29 cellular contexts compared by ENCODE assay signal in genomic region chr10:35855155-35855947, GRCh38.
DNase-seq lines count a peak whose midpoint lies in the region; ATAC-seq, FAIRE-seq and TF ChIP-seq lines count a peak whose summit lies in the region.
"Had no signal": no experiment of that assay in that cellular context is flagged by ENCODE, and none has a peak within 500 bp of the region (broad histone marks: within the 10 kb centered on the region; RNA-seq: fewer than 3 reads in every experiment).

No MANE protein-coding gene starts in this region.

- H3K9me2 ChIP-seq in SK-N-SH, result no peaks in the 10 kb centered on the region

- H3K79me2 ChIP-seq in SK-N-SH (ENCODE audit: insufficient read depth), result no peaks in the 10 kb centered on the region

- H3K9me3 ChIP-seq in SK-N-SH, result no peaks in the 10 kb centered on the region
- H3K9me3 ChIP-seq: SJCRH30 had no signal

- H3K4me3 ChIP-seq in SK-N-SH (ENCODE audit: low read depth in 2 of 2, low read length in 1 of 2), result no peak overlapping the region
- H3K4me3 ChIP-seq in bronchial epithelial cell (ENCODE audit: low read depth, low read length), result no peak overlapping the region
- H3K4me3 ChIP-seq: BLaER1 treated with 17β-estradiol and CSF1 and Interleukin-3, amounts not matched to agents 10 nM and 100 nM; PC-9; SJCRH30 had no signal

- FAIRE-seq in HTR-8/SVneo (lab: Jason Lieb, UNC) (peak; percentile 4), bronchial epithelial cell (lab: Jason Lieb, UNC) (no peak)
- FAIRE-seq: D721Med, GM12891, H1 had no signal

- H3K27ac ChIP-seq in SK-N-SH (ENCODE audit: low read depth in 2 of 2, low read length in 1 of 2) (peak overlapping the region in 1 of 2 experiments; percentile 53; a peak in 1 of 4 replicates), foreskin keratinocyte (no peak overlapping the region)
- H3K27ac ChIP-seq: BLaER1 treated with 17β-estradiol and CSF1 and Interleukin-3, amounts not matched to agents 10 nM and 100 nM; PC-9; SJCRH30 had no signal

- no peak for TF ChIP-seq CTCF in SK-N-SH (IDR thresholded peaks at IDR 0.05)
- no peak for TF ChIP-seq CTCF in bronchial epithelial cell (IDR thresholded peaks at IDR 0.05; ENCODE audit: insufficient read depth, low read length, severe bottlenecking)
- TF ChIP-seq CTCF in foreskin keratinocyte (conservative IDR thresholded peaks at IDR 0.05), result no peak

- H3K4me1 ChIP-seq in SK-N-SH (ENCODE audit: control insufficient read depth in 1 of 2, insufficient read depth in 2 of 2, low read depth in 1 of 2, low read length in 1 of 2), result no peaks in the 10 kb centered on the region; a peak in 2 of 4 replicates
- no peaks in the 10 kb centered on the region for H3K4me1 ChIP-seq in foreskin keratinocyte
- H3K4me1 ChIP-seq: BLaER1 treated with 17β-estradiol and CSF1 and Interleukin-3, amounts not matched to agents 10 nM and 100 nM; SJCRH30 had no signal

- ATAC-seq in SK-N-SH treated with all-trans-retinoic acid at 6 μM for 48 hours, result peak; percentile 49
- ATAC-seq in foreskin keratinocyte, result peak; percentile 35
- no peak for ATAC-seq in HG03442 (IDR thresholded peaks at IDR 0.05; ENCODE audit: unreplicated experiment)
- ATAC-seq: HCT116, Right ventricle myocardium inferior, T-cell had no signal

- no peaks in the 10 kb centered on the region for H3F3A ChIP-seq in SK-N-SH (replicated peaks; ENCODE audit: insufficient read depth)

- no peak overlapping the region for H3K4me2 ChIP-seq in SK-N-SH
- H3K4me2 ChIP-seq: BLaER1 treated with 17β-estradiol and CSF1 and Interleukin-3, amounts not matched to agents 10 nM and 100 nM; PC-9 had no signal

- no peaks in the 10 kb centered on the region for H4K20me1 ChIP-seq in SK-N-SH (ENCODE audit: insufficient read depth)
- H4K20me1 ChIP-seq: BLaER1 treated with 17β-estradiol and CSF1 and Interleukin-3, amounts not matched to agents 10 nM and 100 nM had no signal

- H3K36me3 ChIP-seq in SK-N-SH (replicated peaks in 1 of 2; ENCODE audit: control insufficient read depth in 1 of 2, insufficient read depth in 2 of 2, low read length in 1 of 2), result no peaks in the 10 kb centered on the region
- no peaks in the 10 kb centered on the region for H3K36me3 ChIP-seq in bronchial epithelial cell (ENCODE audit: control insufficient read depth, insufficient read depth, low read length)
- H3K36me3 ChIP-seq: BLaER1 treated with 17β-estradiol and CSF1 and Interleukin-3, amounts not matched to agents 10 nM and 100 nM; SJCRH30 had no signal

- no peak overlapping the region for H2AFZ ChIP-seq in SK-N-SH (ENCODE audit: low read depth)
- H2AFZ ChIP-seq: PC-9 had no signal

- POLR2A ChIA-PET in SK-N-SH (lab: Yijun Ruan, JAX), result no interaction called here

- DNase-seq in SK-N-SH, result no peak
- no peak for DNase-seq in HTR-8/SVneo (ENCODE audit: insufficient read length, low spot score)
- DNase-seq in bronchial epithelial cell (ENCODE audit: low read depth), result peak; percentile 77
- DNase-seq in foreskin keratinocyte, result peak; percentile 2 to 32
- DNase-seq in DMS114 treated with DMSO at 0.1 percent for 48 hours (lab: John Stamatoyannopoulos, UW; ENCODE audit: unreplicated experiment), result no peak
- DNase-seq in effector CD8-positive, alpha-beta T cell (lab: John Stamatoyannopoulos, UW), result no peak
- DNase-seq: 8988T; AML-193; CD4-positive, alpha-beta T cell; EL; GF-D8; NCI-H1048; NCI-H1417; NCI-H2081; NCI-H226; NCI-H510A; NCI-H748 treated with DMSO at 0.1 percent for 48 hours; NK-92 treated with Interleukin-12 subunit alpha and Interleukin-12 subunit beta, amount 100 ng/mL, for 24 hours; PC-9; SJCRH30; T-cell had no signal

- no peak for TF ChIP-seq EP300 in SK-N-SH (IDR thresholded peaks at IDR 0.05; ENCODE audit: borderline replicate concordance in 1 of 2, low read depth in 1 of 2, low read length in 1 of 2)

- 0% methylated on average over 1 of the region's 1 CpG for WGBS in SK-N-SH (ENCODE audit: low lambda C conversion rate)

- no peak for TF ChIP-seq RAD21 in SK-N-SH (IDR thresholded peaks at IDR 0.05; ENCODE audit: low read length)

- CTCF ChIA-PET in SK-N-SH (lab: Yijun Ruan, JAX), result no interaction called here

- H3K9ac ChIP-seq in SK-N-SH, result no peak overlapping the region
- H3K9ac ChIP-seq: BLaER1 treated with 17β-estradiol and CSF1 and Interleukin-3, amounts not matched to agents 10 nM and 100 nM had no signal

- H3K27me3 ChIP-seq in SK-N-SH (ENCODE audit: insufficient read depth) (no peaks in the 10 kb centered on the region), bronchial epithelial cell (ENCODE audit: control insufficient read depth, insufficient read depth, low read length) (no peaks in the 10 kb centered on the region), foreskin keratinocyte (no peaks in the 10 kb centered on the region)
- H3K27me3 ChIP-seq: BLaER1 treated with 17β-estradiol and CSF1 and Interleukin-3, amounts not matched to agents 10 nM and 100 nM; SJCRH30 had no signal

TF ChIP-seq in SK-N-SH treated with all-trans-retinoic acid at 6 μM for 48 hours, 23 proteins besides CTCF, POLR2A, EP300 and RAD21 (continues in another document):
- TF ChIP-seq GLIS3 (CRISPR knock-in tag; IDR thresholded peaks at IDR 0.05), result no peak
- TF ChIP-seq PPARA (CRISPR knock-in tag; IDR thresholded peaks at IDR 0.05; ENCODE audit: borderline replicate concordance), result no peak
- TF ChIP-seq, protein P1, sequence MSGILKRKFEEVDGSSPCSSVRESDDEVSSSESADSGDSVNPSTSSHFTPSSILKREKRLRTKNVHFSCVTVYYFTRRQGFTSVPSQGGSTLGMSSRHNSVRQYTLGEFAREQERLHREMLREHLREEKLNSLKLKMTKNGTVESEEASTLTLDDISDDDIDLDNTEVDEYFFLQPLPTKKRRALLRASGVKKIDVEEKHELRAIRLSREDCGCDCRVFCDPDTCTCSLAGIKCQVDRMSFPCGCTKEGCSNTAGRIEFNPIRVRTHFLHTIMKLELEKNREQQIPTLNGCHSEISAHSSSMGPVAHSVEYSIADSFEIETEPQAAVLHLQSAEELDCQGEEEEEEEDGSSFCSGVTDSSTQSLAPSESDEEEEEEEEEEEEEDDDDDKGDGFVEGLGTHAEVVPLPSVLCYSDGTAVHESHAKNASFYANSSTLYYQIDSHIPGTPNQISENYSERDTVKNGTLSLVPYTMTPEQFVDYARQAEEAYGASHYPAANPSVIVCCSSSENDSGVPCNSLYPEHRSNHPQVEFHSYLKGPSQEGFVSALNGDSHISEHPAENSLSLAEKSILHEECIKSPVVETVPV (CRISPR knock-in tag; IDR thresholded peaks at IDR 0.05), result no peak
- TF ChIP-seq ZNF8 (CRISPR knock-in tag; IDR thresholded peaks at IDR 0.05), result no peak
- no peak for TF ChIP-seq ZC3H10 (CRISPR knock-in tag; IDR thresholded peaks at IDR 0.05)
- TF ChIP-seq RARB (CRISPR knock-in tag; IDR thresholded peaks at IDR 0.05), result no peak
- no peak for TF ChIP-seq OSR1 (CRISPR knock-in tag; IDR thresholded peaks at IDR 0.05)
- TF ChIP-seq, protein P2, sequence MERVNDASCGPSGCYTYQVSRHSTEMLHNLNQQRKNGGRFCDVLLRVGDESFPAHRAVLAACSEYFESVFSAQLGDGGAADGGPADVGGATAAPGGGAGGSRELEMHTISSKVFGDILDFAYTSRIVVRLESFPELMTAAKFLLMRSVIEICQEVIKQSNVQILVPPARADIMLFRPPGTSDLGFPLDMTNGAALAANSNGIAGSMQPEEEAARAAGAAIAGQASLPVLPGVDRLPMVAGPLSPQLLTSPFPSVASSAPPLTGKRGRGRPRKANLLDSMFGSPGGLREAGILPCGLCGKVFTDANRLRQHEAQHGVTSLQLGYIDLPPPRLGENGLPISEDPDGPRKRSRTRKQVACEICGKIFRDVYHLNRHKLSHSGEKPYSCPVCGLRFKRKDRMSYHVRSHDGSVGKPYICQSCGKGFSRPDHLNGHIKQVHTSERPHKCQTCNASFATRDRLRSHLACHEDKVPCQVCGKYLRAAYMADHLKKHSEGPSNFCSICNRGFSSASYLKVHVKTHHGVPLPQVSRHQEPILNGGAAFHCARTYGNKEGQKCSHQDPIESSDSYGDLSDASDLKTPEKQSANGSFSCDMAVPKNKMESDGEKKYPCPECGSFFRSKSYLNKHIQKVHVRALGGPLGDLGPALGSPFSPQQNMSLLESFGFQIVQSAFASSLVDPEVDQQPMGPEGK (CRISPR knock-in tag; IDR thresholded peaks at IDR 0.05; ENCODE audit: borderline replicate concordance), result no peak

TF ChIP-seq in SK-N-SH, 30 proteins besides CTCF, POLR2A, EP300 and RAD21:
- TF ChIP-seq FOXJ3 (CRISPR knock-in tag; IDR thresholded peaks at IDR 0.05), result no peak
- no peak for TF ChIP-seq ELF1 (IDR thresholded peaks at IDR 0.05)
- TF ChIP-seq IRF3 (IDR thresholded peaks at IDR 0.05; ENCODE audit: low read depth, low read length), result no peak
- TF ChIP-seq RXRA (IDR thresholded peaks at IDR 0.05; ENCODE audit: borderline replicate concordance, low read depth), result no peak
- no peak for TF ChIP-seq EZH2phosphoT487 (IDR thresholded peaks at IDR 0.05; ENCODE audit: borderline replicate concordance, low read depth)
- no peak for TF ChIP-seq MEF2A (IDR thresholded peaks at IDR 0.05; ENCODE audit: borderline replicate concordance, low read depth)
- TF ChIP-seq, protein P3, sequence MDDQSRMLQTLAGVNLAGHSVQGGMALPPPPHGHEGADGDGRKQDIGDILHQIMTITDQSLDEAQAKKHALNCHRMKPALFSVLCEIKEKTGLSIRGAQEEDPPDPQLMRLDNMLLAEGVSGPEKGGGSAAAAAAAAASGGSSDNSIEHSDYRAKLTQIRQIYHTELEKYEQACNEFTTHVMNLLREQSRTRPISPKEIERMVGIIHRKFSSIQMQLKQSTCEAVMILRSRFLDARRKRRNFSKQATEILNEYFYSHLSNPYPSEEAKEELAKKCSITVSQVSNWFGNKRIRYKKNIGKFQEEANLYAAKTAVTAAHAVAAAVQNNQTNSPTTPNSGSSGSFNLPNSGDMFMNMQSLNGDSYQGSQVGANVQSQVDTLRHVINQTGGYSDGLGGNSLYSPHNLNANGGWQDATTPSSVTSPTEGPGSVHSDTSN (IDR thresholded peaks at IDR 0.05), result no peak
- TF ChIP-seq GABPA (IDR thresholded peaks at IDR 0.05; ENCODE audit: low read depth), result no peak
- TF ChIP-seq RCOR1 (IDR thresholded peaks at IDR 0.05; ENCODE audit: low read length), result no peak
- TF ChIP-seq YY1 (IDR thresholded peaks at IDR 0.05; ENCODE audit: low read depth), result no peak
- no peak for TF ChIP-seq FOXM1 (IDR thresholded peaks at IDR 0.05; ENCODE audit: low read depth)
- no peak for TF ChIP-seq TEAD4 (IDR thresholded peaks at IDR 0.05; ENCODE audit: borderline replicate concordance, insufficient read depth)

Comparison
In these comparisons a context has a peak if more than half of its experiments do, and no peak if none do; other contexts are left out.
1. DNase-seq: peak in bronchial epithelial cell (single experiment) and foreskin keratinocyte (2 of 2); none in SK-N-SH (single experiment), HTR-8/SVneo (single experiment), DMS114 treated with DMSO at 0.1 percent for 48 hours (single experiment) and effector CD8-positive, alpha-beta T cell (single experiment).